Comparison of ENCODE assay signal across 14 cellular contexts in the genomic region with DNA sequence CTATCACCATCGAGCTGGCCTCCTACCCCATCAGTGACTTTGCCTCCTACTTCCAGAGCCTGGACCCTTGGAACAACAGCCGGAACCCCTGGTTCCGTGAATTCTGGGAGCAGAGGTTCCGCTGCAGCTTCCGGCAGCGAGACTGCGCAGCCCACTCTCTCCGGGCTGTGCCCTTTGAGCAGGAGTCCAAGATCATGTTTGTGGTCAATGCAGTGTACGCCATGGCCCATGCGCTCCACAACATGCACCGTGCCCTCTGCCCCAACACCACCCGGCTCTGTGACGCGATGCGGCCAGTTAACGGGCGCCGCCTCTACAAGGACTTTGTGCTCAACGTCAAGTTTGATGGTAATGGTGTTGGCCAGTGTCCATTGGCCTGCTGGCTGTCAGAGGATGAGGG.
"Had no signal": no experiment of that assay in that cellular context is flagged by ENCODE, and none has a peak within 500 bp of the region (broad histone marks: within the 10 kb centered on the region; RNA-seq: fewer than 3 reads in every experiment).

No MANE protein-coding gene starts in this region.

- FAIRE-seq: TTC549 had no signal

- H3K36me3 ChIP-seq: gastroesophageal sphincter, right atrium auricular region, transverse colon had no signal

- ATAC-seq: gastroesophageal sphincter; naive thymus-derived CD4-positive, alpha-beta T cell; stimulated activated effector memory CD8-positive, alpha-beta T cell treated with anti-CD3 and anti-CD28 coated beads, Interleukin-12 subunit alpha, Interleukin-12 subunit beta, amount 100 ng/mL, for 72 hours; T-helper 17 cell had no signal

- H3K4me3 ChIP-seq: gastroesophageal sphincter, right atrium auricular region, smooth muscle cell, transverse colon had no signal

- H3K27me3 ChIP-seq: right atrium auricular region had no signal

- H3K9me3 ChIP-seq: gastroesophageal sphincter, right atrium auricular region, transverse colon had no signal

- DNase-seq: activated CD4-positive, alpha-beta T cell treated with anti-CD3 and anti-CD28 coated beads, Interleukin-2, amount 50 U/mL, for 1 hour; activated CD4-positive, CD25-positive, alpha-beta regulatory T cell; activated naive CD4-positive, alpha-beta T cell treated with anti-CD3 and anti-CD28 coated beads for 36 hours; cortex of kidney; effector CD8-positive, alpha-beta T cell; substantia nigra; T-helper 17 cell; transverse colon had no signal

- H3K27ac ChIP-seq: gastroesophageal sphincter, right atrium auricular region, transverse colon had no signal

- H3K4me2 ChIP-seq: smooth muscle cell had no signal

- H3K4me1 ChIP-seq: gastroesophageal sphincter, right atrium auricular region, transverse colon had no signal
